ENCODE assay signal across 20 cellular contexts in the genomic region with DNA sequence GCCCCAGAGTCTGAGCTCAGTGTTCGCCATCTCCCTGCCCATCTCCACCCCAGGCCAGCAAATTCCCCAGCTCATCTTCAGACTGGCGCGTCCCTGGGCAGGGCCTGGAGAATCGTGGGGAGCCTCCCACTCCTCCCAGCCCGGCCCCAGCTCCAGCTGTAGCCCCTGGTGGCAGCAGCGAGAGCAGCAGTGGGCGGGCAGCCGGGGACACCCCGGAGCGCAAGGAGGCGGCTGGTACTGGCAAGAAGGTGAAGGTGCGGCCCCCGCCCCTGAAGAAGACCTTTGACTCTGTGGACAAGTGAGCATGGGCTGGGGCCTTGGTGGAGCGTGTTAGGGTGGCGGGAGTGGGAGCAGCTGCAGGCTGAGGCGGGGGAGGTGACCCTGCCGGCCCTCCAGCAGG. TPM values are rescaled to one million over a fixed set of nuclear protein-coding genes. Genes with fewer than 3 reads are reported as not detected.
DNase-seq lines count a peak whose midpoint lies in the region; ATAC-seq and TF ChIP-seq lines count a peak whose summit lies in the region.
"Had no signal": no experiment of that assay in that cellular context is flagged by ENCODE, and none has a peak within 500 bp of the region (broad histone marks: within the 10 kb centered on the region; RNA-seq: fewer than 3 reads in every experiment).

No MANE protein-coding gene starts in this region.

- POLR2A ChIA-PET in WTC11 (lab: Charles Lee), result interaction anchor here (0.6 kb wide), 1 partner anchor 52 kb away, joined by 3 read pairs; no protein-coding TSS in a partner anchor

- no peak; the same call in 1 of the 2 replicates for TF ChIP-seq CTCF in WTC11 (IDR thresholded peaks at IDR 0.05)
- peak; percentile 6 for TF ChIP-seq CTCF in fibroblast of villous mesenchyme (IDR thresholded peaks at IDR 0.05; ENCODE audit: insufficient read depth, low read depth, low read length)
- TF ChIP-seq CTCF in progenitor cell of endocrine pancreas (IDR thresholded peaks at IDR 0.05; ENCODE audit: unreplicated experiment), result peak; percentile 32

- ATAC-seq in WTC11 (peak; percentile 50), HG03139 (IDR thresholded peaks at IDR 0.05; ENCODE audit: unreplicated experiment) (no peak), HG02588 (IDR thresholded peaks at IDR 0.05; ENCODE audit: unreplicated experiment) (no peak)
- ATAC-seq: activated T-helper 17 cell treated with anti-CD3 and anti-CD28 coated beads, Interleukin-2, amount 50 U/mL, for 72 hours; naive thymus-derived CD8-positive, alpha-beta T cell; stimulated activated naive B cell treated with anti-CD40 and anti-IgM and Interleukin-4, amounts not matched to agents 10 μg/mL and 1 μg/mL and 100 μg/mL, for 72 hours; T-cell had no signal

- peaks cover 15% of the 10 kb centered on the region for H3K4me1 Mint-ChIP-seq in WTC11
- H3K4me1 Mint-ChIP-seq in progenitor cell of endocrine pancreas (ENCODE audit: low read depth), result no peaks in the 10 kb centered on the region
- H3K4me1 Mint-ChIP-seq: immature natural killer cell had no signal

- H3K9me3 Mint-ChIP-seq in WTC11 (no peaks in the 10 kb centered on the region), progenitor cell of endocrine pancreas (ENCODE audit: low read depth) (no peaks in the 10 kb centered on the region)
- H3K9me3 Mint-ChIP-seq: activated T-helper 17 cell treated with anti-CD3 and anti-CD28 coated beads, Interleukin-2, amount 50 U/mL, for 72 hours; immature natural killer cell; naive thymus-derived CD8-positive, alpha-beta T cell; stimulated activated naive B cell treated with anti-CD40 and anti-IgM and Interleukin-4, amounts not matched to agents 10 μg/mL and 1 μg/mL and 100 μg/mL, for 72 hours; T-cell had no signal

- no peak overlapping the region for H3K4me3 Mint-ChIP-seq in WTC11
- no peak overlapping the region for H3K4me3 Mint-ChIP-seq in progenitor cell of endocrine pancreas (ENCODE audit: low read depth)
- H3K4me3 Mint-ChIP-seq: activated T-helper 17 cell treated with anti-CD3 and anti-CD28 coated beads, Interleukin-2, amount 50 U/mL, for 72 hours; immature natural killer cell; T-cell had no signal

- H3K27ac Mint-ChIP-seq in WTC11 (peak overlapping the region; percentile 49; the same call in 1 of the 2 replicates), progenitor cell of endocrine pancreas (peak overlapping the region; percentile 93)
- H3K27ac Mint-ChIP-seq: activated T-helper 17 cell treated with anti-CD3 and anti-CD28 coated beads, Interleukin-2, amount 50 U/mL, for 72 hours; immature natural killer cell; stimulated activated naive B cell treated with anti-CD40 and anti-IgM and Interleukin-4, amounts not matched to agents 10 μg/mL and 1 μg/mL and 100 μg/mL, for 72 hours; T-cell had no signal

- H3K36me3 Mint-ChIP-seq in WTC11, result peaks cover 27% of the 10 kb centered on the region
- H3K36me3 Mint-ChIP-seq in progenitor cell of endocrine pancreas (ENCODE audit: insufficient read depth), result peaks cover 15% of the 10 kb centered on the region

- no peak overlapping the region for H3K4me3 ChIP-seq in fibroblast of villous mesenchyme (ENCODE audit: low read depth, low read length)
- H3K4me3 ChIP-seq: HAP-1, tibial artery had no signal

- peak; percentile 32 for DNase-seq in DMS 273 (lab: John Stamatoyannopoulos, UW; ENCODE audit: unreplicated experiment)
- DNase-seq in DMS 273 treated with DMSO at 0.1 percent for 48 hours (lab: John Stamatoyannopoulos, UW), result no peak
- DNase-seq in WTC11 (ENCODE audit: low spot score), result peak; percentile 59
- no peak for DNase-seq in fibroblast of villous mesenchyme (ENCODE audit: low read depth)
- no peak for DNase-seq in progenitor cell of endocrine pancreas (ENCODE audit: low spot score, unreplicated experiment)
- DNase-seq in dedifferentiated amniotic fluid mesenchymal stem cell (ENCODE audit: extremely low spot score), result no peak
- DNase-seq: immature natural killer cell; mammary epithelial cell; naive thymus-derived CD8-positive, alpha-beta T cell; NCI-H1436 treated with DMSO at 0.1 percent for 48 hours; stimulated activated CD4-positive, alpha-beta T cell treated with anti-CD3 and anti-CD28 coated beads, Interleukin-15, amount 100 ng/mL, for 24 hours; stimulated activated naive B cell treated with anti-CD40 and anti-IgM and Interleukin-4, amounts not matched to agents 10 μg/mL and 1 μg/mL and 100 μg/mL, for 72 hours; T-cell; tibial artery had no signal

- CTCF ChIA-PET in WTC11 (lab: Charles Lee), result interaction anchor here (0.6 to 1.0 kb wide), 6 partner anchors 8 to 74 kb away, joined by 3 to 5 read pairs (median 3); partner anchors contain the start of gene PRR19

- no peaks in the 10 kb centered on the region for H3K27me3 Mint-ChIP-seq in WTC11 (ENCODE audit: low read depth)
- no peaks in the 10 kb centered on the region for H3K27me3 Mint-ChIP-seq in progenitor cell of endocrine pancreas
- H3K27me3 Mint-ChIP-seq: activated T-helper 17 cell treated with anti-CD3 and anti-CD28 coated beads, Interleukin-2, amount 50 U/mL, for 72 hours; naive thymus-derived CD8-positive, alpha-beta T cell; stimulated activated naive B cell treated with anti-CD40 and anti-IgM and Interleukin-4, amounts not matched to agents 10 μg/mL and 1 μg/mL and 100 μg/mL, for 72 hours; T-cell had no signal

TF ChIP-seq in WTC11, 78 proteins besides CTCF, POLR2A, EP300 and RAD21:
- TF ChIP-seq, protein P1, sequence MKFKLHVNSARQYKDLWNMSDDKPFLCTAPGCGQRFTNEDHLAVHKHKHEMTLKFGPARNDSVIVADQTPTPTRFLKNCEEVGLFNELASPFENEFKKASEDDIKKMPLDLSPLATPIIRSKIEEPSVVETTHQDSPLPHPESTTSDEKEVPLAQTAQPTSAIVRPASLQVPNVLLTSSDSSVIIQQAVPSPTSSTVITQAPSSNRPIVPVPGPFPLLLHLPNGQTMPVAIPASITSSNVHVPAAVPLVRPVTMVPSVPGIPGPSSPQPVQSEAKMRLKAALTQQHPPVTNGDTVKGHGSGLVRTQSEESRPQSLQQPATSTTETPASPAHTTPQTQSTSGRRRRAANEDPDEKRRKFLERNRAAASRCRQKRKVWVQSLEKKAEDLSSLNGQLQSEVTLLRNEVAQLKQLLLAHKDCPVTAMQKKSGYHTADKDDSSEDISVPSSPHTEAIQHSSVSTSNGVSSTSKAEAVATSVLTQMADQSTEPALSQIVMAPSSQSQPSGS (CRISPR knock-in tag; IDR thresholded peaks at IDR 0.05; ENCODE audit: borderline replicate concordance, low read depth), result no peak
- no peak for TF ChIP-seq FOXK1 (CRISPR knock-in tag; IDR thresholded peaks at IDR 0.05)
- TF ChIP-seq CREM (CRISPR knock-in tag; IDR thresholded peaks at IDR 0.05), result no peak
- TF ChIP-seq SOX15 (CRISPR knock-in tag; IDR thresholded peaks at IDR 0.05), result no peak
- TF ChIP-seq, protein P2, sequence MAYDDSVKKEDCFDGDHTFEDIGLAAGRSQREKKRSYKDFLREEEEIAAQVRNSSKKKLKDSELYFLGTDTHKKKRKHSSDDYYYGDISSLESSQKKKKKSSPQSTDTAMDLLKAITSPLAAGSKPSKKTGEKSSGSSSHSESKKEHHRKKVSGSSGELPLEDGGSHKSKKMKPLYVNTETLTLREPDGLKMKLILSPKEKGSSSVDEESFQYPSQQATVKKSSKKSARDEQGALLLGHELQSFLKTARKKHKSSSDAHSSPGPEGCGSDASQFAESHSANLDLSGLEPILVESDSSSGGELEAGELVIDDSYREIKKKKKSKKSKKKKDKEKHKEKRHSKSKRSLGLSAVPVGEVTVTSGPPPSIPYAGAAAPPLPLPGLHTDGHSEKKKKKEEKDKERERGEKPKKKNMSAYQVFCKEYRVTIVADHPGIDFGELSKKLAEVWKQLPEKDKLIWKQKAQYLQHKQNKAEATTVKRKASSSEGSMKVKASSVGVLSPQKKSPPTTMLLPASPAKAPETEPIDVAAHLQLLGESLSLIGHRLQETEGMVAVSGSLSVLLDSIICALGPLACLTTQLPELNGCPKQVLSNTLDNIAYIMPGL (CRISPR knock-in tag; IDR thresholded peaks at IDR 0.05), result no peak
TF ChIP-seq in WTC11: peak in this region for 0.

RNA-seq across cellular contexts. Expression of gene PRR19, which starts 8.4 kb away (rescaled TPM):
- total RNA-seq in WTC11 (2021), result 3.6 to 5.0 TPM (median 3.7 TPM) in 3 replicates
- total RNA-seq in fibroblast of villous mesenchyme, result 0.64 and 0.86 TPM in 2 replicates
- total RNA-seq in progenitor cell of endocrine pancreas, result 3.2 and 3.4 TPM in 2 replicates

RNA-seq across cellular contexts. Expression of gene PAFAH1B3, which starts 8.9 kb away (rescaled TPM):
- total RNA-seq in WTC11 (2021) (118 to 126 TPM (median 119 TPM) in 3 replicates), fibroblast of villous mesenchyme (28.5 and 48.0 TPM in 2 replicates), progenitor cell of endocrine pancreas (144 and 157 TPM in 2 replicates)

RNA-seq across cellular contexts. Expression of gene TMEM145, which starts 19.6 kb away (rescaled TPM):
- total RNA-seq in WTC11 (2021), result 6.9 to 7.1 TPM (median 7.0 TPM) in 3 replicates
- total RNA-seq in fibroblast of villous mesenchyme, result not detected in 2 replicates
- total RNA-seq in progenitor cell of endocrine pancreas, result 1.9 and 2.0 TPM in 2 replicates
- total RNA-seq: glomerular endothelial cell; naive thymus-derived CD8-positive, alpha-beta T cell; pulmonary artery endothelial cell; T-cell had no signal

RNA-seq across cellular contexts. Expression of gene CIC, which starts 24.5 kb away (rescaled TPM):
- total RNA-seq in WTC11 (2021) (53.0 to 58.5 TPM (median 55.8 TPM) in 3 replicates), fibroblast of villous mesenchyme (23.7 and 26.7 TPM in 2 replicates), progenitor cell of endocrine pancreas (86.0 and 87.2 TPM in 2 replicates)

RNA-seq across cellular contexts. Expression of gene MEGF8, which starts 31.9 kb away (rescaled TPM):
- total RNA-seq in WTC11 (2021) (42.1 to 51.7 TPM (median 51.6 TPM) in 3 replicates), fibroblast of villous mesenchyme (21.2 and 22.2 TPM in 2 replicates), progenitor cell of endocrine pancreas (51.9 and 61.7 TPM in 2 replicates)

Comparison
In these comparisons a context has a peak if more than half of its experiments do, and no peak if none do; other contexts are left out.
1. DNase-seq: peak in DMS 273 (single experiment) and WTC11 (single experiment); none in DMS 273 treated with DMSO at 0.1 percent for 48 hours (single experiment), fibroblast of villous mesenchyme (single experiment), progenitor cell of endocrine pancreas (single experiment) and dedifferentiated amniotic fluid mesenchymal stem cell (single experiment).